In genomic region chr3:115800489-115801080, GRCh38 we compare ENCODE assay signal across 17 cellular contexts.
DNase-seq lines count a peak whose midpoint lies in the region; ATAC-seq and TF ChIP-seq lines count a peak whose summit lies in the region.
"Had no signal": no experiment of that assay in that cellular context is flagged by ENCODE, and none has a peak within 500 bp of the region (broad histone marks: within the 10 kb centered on the region; RNA-seq: fewer than 3 reads in every experiment).

No MANE protein-coding gene starts in this region.

- H3K36me3 Mint-ChIP-seq in MCF 10A (ENCODE audit: insufficient read depth, unreplicated experiment) (no peaks in the 10 kb centered on the region), WTC11 (peaks cover 15% of the 10 kb centered on the region)
- no peaks in the 10 kb centered on the region for H3K36me3 Mint-ChIP-seq in activated CD4-positive, alpha-beta memory T cell treated with anti-CD3 and anti-CD28 coated beads for 36 hours

- BruUV-seq in MCF 10A (replicated peaks; lab: Mats Ljungman, UMichigan) = no TSS peak

- H3K4me1 ChIP-seq in breast epithelium = no peaks in the 10 kb centered on the region

- H3K27ac Mint-ChIP-seq in MCF 10A (ENCODE audit: low read depth, unreplicated experiment) = peak overlapping the region; percentile 75
- H3K27ac Mint-ChIP-seq in WTC11 = peak overlapping the region; percentile 28; the same call in 1 of the 2 replicates
- H3K27ac Mint-ChIP-seq in activated CD4-positive, alpha-beta memory T cell treated with anti-CD3 and anti-CD28 coated beads for 36 hours = no peak overlapping the region

- no peaks in the 10 kb centered on the region for H3K9me3 Mint-ChIP-seq in MCF 10A (ENCODE audit: unreplicated experiment)
- peaks cover 19% of the 10 kb centered on the region for H3K9me3 Mint-ChIP-seq in WTC11
- H3K9me3 Mint-ChIP-seq in activated CD4-positive, alpha-beta memory T cell treated with anti-CD3 and anti-CD28 coated beads for 36 hours = no peaks in the 10 kb centered on the region
- H3K9me3 Mint-ChIP-seq: central memory CD8-positive, alpha-beta T cell had no signal

- H3K4me3 Mint-ChIP-seq in MCF 10A (ENCODE audit: unreplicated experiment) (no peak overlapping the region), WTC11 (no peak overlapping the region)
- no peak overlapping the region for H3K4me3 Mint-ChIP-seq in activated CD4-positive, alpha-beta memory T cell treated with anti-CD3 and anti-CD28 coated beads for 36 hours
- H3K4me3 Mint-ChIP-seq: central memory CD8-positive, alpha-beta T cell had no signal

- no peak for TF ChIP-seq POLR2A in breast epithelium (IDR thresholded peaks at IDR 0.05)

- POLR2A ChIA-PET in MCF 10A (lab: Yijun Ruan, JAX) (interaction anchor here (2.6 kb wide), 1 partner anchor 10 kb away, joined by 11 read pairs; no protein-coding TSS in a partner anchor), WTC11 (lab: Charles Lee) (no interaction called here)
- POLR2A ChIA-PET in activated CD4-positive, alpha-beta memory T cell treated with anti-CD3 and anti-CD28 coated beads for 36 hours (lab: Charles Lee) = no interaction called here

- no peak overlapping the region for H3K4me3 ChIP-seq in breast epithelium
- H3K4me3 ChIP-seq in fibroblast of the aortic adventitia (ENCODE audit: low read depth, low read length) = no peak overlapping the region

- H3K9me3 ChIP-seq in breast epithelium = no peaks in the 10 kb centered on the region

- ATAC-seq in WTC11 = no peak

- CTCF ChIA-PET in MCF 10A (lab: Yijun Ruan, JAX) = interaction anchor here (0.9 to 1.6 kb wide), 2 partner anchors 10 to 16 kb away, joined by 3 to 4 read pairs; no protein-coding TSS in a partner anchor
- CTCF ChIA-PET in WTC11 (lab: Charles Lee) = no interaction called here
- CTCF ChIA-PET in activated CD4-positive, alpha-beta memory T cell treated with anti-CD3 and anti-CD28 coated beads for 36 hours (lab: Charles Lee) = no interaction called here

- H3K27me3 Mint-ChIP-seq in MCF 10A (ENCODE audit: insufficient read depth, unreplicated experiment) = no peaks in the 10 kb centered on the region
- peaks cover 4% of the 10 kb centered on the region; the same call in 1 of the 2 replicates for H3K27me3 Mint-ChIP-seq in WTC11 (ENCODE audit: low read depth)
- H3K27me3 Mint-ChIP-seq in activated CD4-positive, alpha-beta memory T cell treated with anti-CD3 and anti-CD28 coated beads for 36 hours = peaks cover 21% of the 10 kb centered on the region

- H3K27me3 ChIP-seq in breast epithelium = no peaks in the 10 kb centered on the region

- DNase-seq in MCF 10A (ENCODE audit: unreplicated experiment) = peak; percentile 55
- no peak for DNase-seq in breast epithelium (ENCODE audit: low spot score in 2 of 2)
- DNase-seq in WTC11 (ENCODE audit: low spot score) = no peak
- peak; percentile 49 for DNase-seq in fibroblast of the aortic adventitia (ENCODE audit: low read depth)
- no peak for DNase-seq in activated CD4-positive, alpha-beta memory T cell treated with anti-CD3 and anti-CD28 coated beads for 36 hours
- no peak for DNase-seq in occipital lobe (lab: John Stamatoyannopoulos, UW)
- no peak for DNase-seq in NOMO-1 treated with dmso at 0.1 percent for 144 hours (lab: John Stamatoyannopoulos, UW; ENCODE audit: unreplicated experiment)
- no peak for DNase-seq in AML-193 (lab: John Stamatoyannopoulos, UW)
- DNase-seq: 8988T; activated CD8-positive, alpha-beta memory T cell treated with anti-CD3 and anti-CD28 coated beads for 24 hours; activated naive CD4-positive, alpha-beta T cell treated with Interleukin-2 at 50 U/mL for 16 hours; KG1; NCI-H187 treated with DMSO at 0.1 percent for 48 hours; NCI-H774; SIG-M5; substantia nigra had no signal

- no peak overlapping the region for H3K27ac ChIP-seq in breast epithelium

- TF ChIP-seq CTCF in MCF 10A (IDR thresholded peaks at IDR 0.05; ENCODE audit: unreplicated experiment) (no peak), breast epithelium (IDR thresholded peaks at IDR 0.05) (no peak), WTC11 (IDR thresholded peaks at IDR 0.05) (no peak), fibroblast of the aortic adventitia (IDR thresholded peaks at IDR 0.05; ENCODE audit: insufficient read depth, low read length) (no peak)

- peaks cover 22% of the 10 kb centered on the region for H3K4me1 Mint-ChIP-seq in MCF 10A (ENCODE audit: insufficient read depth, unreplicated experiment)
- peaks cover 63% of the 10 kb centered on the region for H3K4me1 Mint-ChIP-seq in WTC11
- H3K4me1 Mint-ChIP-seq in activated CD4-positive, alpha-beta memory T cell treated with anti-CD3 and anti-CD28 coated beads for 36 hours (ENCODE audit: low read depth) = peaks cover 5% of the 10 kb centered on the region
- H3K4me1 Mint-ChIP-seq: central memory CD8-positive, alpha-beta T cell had no signal

- intact Hi-C loops in MCF 10A (cut with micrococcal nuclease) (no loop called here), breast epithelium (cut with DNase I; ENCODE audit: low total_unique reads) (no loop called here)
- intact Hi-C loops in activated CD4-positive, alpha-beta memory T cell treated with anti-CD3 and anti-CD28 coated beads for 36 hours (cut with micrococcal nuclease) = no loop called here

- H3K36me3 ChIP-seq in breast epithelium = no peaks in the 10 kb centered on the region

TF ChIP-seq in WTC11, 78 proteins besides CTCF, POLR2A, EP300 and RAD21 (continues in another document):
- no peak for TF ChIP-seq E2F1 (CRISPR knock-in tag; IDR thresholded peaks at IDR 0.05)
- no peak for TF ChIP-seq ATF3 (CRISPR knock-in tag; conservative IDR thresholded peaks at IDR 0.05)
- no peak for TF ChIP-seq ERG (CRISPR knock-in tag; IDR thresholded peaks at IDR 0.05)
- TF ChIP-seq OVOL2 (CRISPR knock-in tag; IDR thresholded peaks at IDR 0.05; ENCODE audit: borderline replicate concordance) = no peak
- TF ChIP-seq IRF1 (CRISPR knock-in tag; IDR thresholded peaks at IDR 0.05) = no peak
- TF ChIP-seq ZNF396 (CRISPR knock-in tag; IDR thresholded peaks at IDR 0.05; ENCODE audit: borderline replicate concordance) = no peak
- TF ChIP-seq ATF2 (CRISPR knock-in tag; IDR thresholded peaks at IDR 0.05; ENCODE audit: borderline replicate concordance, low read depth) = no peak
- no peak for TF ChIP-seq MLX (CRISPR knock-in tag; IDR thresholded peaks at IDR 0.05)

Comparison
In these comparisons a context has a peak if more than half of its experiments do, and no peak if none do; other contexts are left out.
1. DNase-seq: peak in MCF 10A (single experiment) and fibroblast of the aortic adventitia (single experiment); none in breast epithelium (0 of 2), WTC11 (single experiment), activated CD4-positive, alpha-beta memory T cell treated with anti-CD3 and anti-CD28 coated beads for 36 hours (single experiment), occipital lobe (single experiment), NOMO-1 treated with dmso at 0.1 percent for 144 hours (single experiment) and AML-193 (0 of 2).